ENCODE assay signal across 12 cellular contexts in the genomic region with DNA sequence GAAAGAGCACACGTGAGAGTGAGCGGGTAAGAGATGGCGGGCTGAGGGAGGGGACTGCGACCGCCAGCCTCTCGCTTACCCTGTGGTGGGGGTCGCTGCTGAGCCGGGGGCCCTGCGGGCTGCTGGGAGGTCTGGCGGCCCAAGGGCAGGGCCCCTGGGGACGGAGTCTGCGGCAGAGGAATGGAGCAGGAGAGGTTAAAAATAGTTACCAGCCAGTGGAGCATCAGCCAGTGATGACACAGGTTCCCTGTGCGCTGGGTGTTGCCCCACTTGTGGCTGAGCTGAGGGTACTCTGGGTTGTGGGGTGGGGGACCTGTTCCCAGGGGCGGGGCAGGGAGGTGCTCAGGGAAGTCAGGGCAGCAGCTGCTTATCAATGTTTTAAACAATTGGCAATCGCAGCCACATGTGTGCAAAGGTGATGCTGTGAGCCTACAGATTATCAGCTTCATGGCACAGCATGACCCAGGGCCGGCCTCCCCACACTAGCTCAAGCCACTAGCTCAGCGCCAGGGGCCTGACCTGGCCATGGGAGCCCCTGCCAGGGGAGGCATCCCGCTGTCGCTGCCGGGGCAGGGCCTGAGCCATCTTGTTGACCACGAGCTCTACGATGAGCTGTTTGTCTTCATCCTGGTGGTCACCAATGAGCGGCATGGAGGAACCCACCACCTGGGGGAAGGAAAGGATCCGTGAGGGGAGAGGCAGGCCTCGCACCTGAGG. TPM values are rescaled to one million over a fixed set of nuclear protein-coding genes. Genes with fewer than 3 reads are reported as not detected.
DNase-seq lines count a peak whose midpoint lies in the region; ATAC-seq and TF ChIP-seq lines count a peak whose summit lies in the region.
"Had no signal": no experiment of that assay in that cellular context is flagged by ENCODE, and none has a peak within 500 bp of the region (broad histone marks: within the 10 kb centered on the region; RNA-seq: fewer than 3 reads in every experiment).

No MANE protein-coding gene starts in this region.

- H3K9ac ChIP-seq in HUES48 (ENCODE audit: low read depth, low read length): peak overlapping the region; percentile 39; the same call in 1 of the 2 replicates
- H3K9ac ChIP-seq in mammary epithelial cell (ENCODE audit: insufficient read depth, low read length): no peak overlapping the region
- peak overlapping the region; percentile 47 for H3K9ac ChIP-seq in iPS-15b (ENCODE audit: low read depth, low read length)
- peak overlapping the region in 1 of 3 donors; percentile 62 for H3K9ac ChIP-seq in skeletal muscle tissue (ENCODE audit: low read depth in 1 of 3, low read length in 3 of 3)
- H3K9ac ChIP-seq: parathyroid adenoma had no signal

- H3K4me2 ChIP-seq in mammary epithelial cell (ENCODE audit: insufficient read depth, low read depth, low read length): peak overlapping the region; percentile 71

- H3K79me2 ChIP-seq in mammary epithelial cell (ENCODE audit: insufficient read depth, low read length): no peaks in the 10 kb centered on the region
- H3K79me2 ChIP-seq: parathyroid adenoma had no signal

- H3K27me3 ChIP-seq in HUES48 (ENCODE audit: control insufficient read depth, insufficient read depth, low read length) (no peaks in the 10 kb centered on the region), mammary epithelial cell (ENCODE audit: insufficient read depth, low read length) (no peaks in the 10 kb centered on the region), iPS-15b (ENCODE audit: control insufficient read depth, insufficient read depth, low read length) (no peaks in the 10 kb centered on the region), skeletal muscle tissue (ENCODE audit: control insufficient read depth in 3 of 3, insufficient read depth in 3 of 3, low read length in 3 of 3) (peaks cover 0 to 5% (median 0%) of the 10 kb centered on the region in 3 donors)

- dilution Hi-C loops in mammary epithelial cell (cut with HindIII; ENCODE audit: low sequenced_read_pairs): no loop called here

- H2AFZ ChIP-seq in mammary epithelial cell (ENCODE audit: low read depth, low read length): no peak overlapping the region
- H2AFZ ChIP-seq: parathyroid adenoma had no signal

- H3K4me1 ChIP-seq in HUES48 (ENCODE audit: control insufficient read depth, insufficient read depth, low read length) (peaks cover 10% of the 10 kb centered on the region), mammary epithelial cell (ENCODE audit: insufficient read depth, low read length) (peaks cover 11% of the 10 kb centered on the region), iPS-15b (ENCODE audit: control insufficient read depth, insufficient read depth, low read length) (peaks cover 9% of the 10 kb centered on the region), skeletal muscle tissue (ENCODE audit: control insufficient read depth in 3 of 3, insufficient read depth in 3 of 3, low read length in 3 of 3) (peaks cover 0 to 15% (median 3%) of the 10 kb centered on the region in 3 donors)
- H3K4me1 ChIP-seq: parathyroid adenoma had no signal

- CTCF ChIA-PET in mammary epithelial cell (lab: Charles Lee; ENCODE audit: low non-redundant PET): no interaction called here

- H3K4me3 ChIP-seq in HUES48 (ENCODE audit: low read depth, low read length) (peak overlapping the region; percentile 58), mammary epithelial cell (replicated peaks in 1 of 3; ENCODE audit: insufficient read depth in 1 of 3, low read depth in 2 of 3, low read length in 3 of 3) (no peak overlapping the region), iPS-15b (ENCODE audit: low read depth, low read length) (peak overlapping the region; percentile 22), skeletal muscle tissue (ENCODE audit: low read length in 3 of 3) (peak overlapping the region in 1 of 3 donors; percentile 13)

- TF ChIP-seq CTCF in mammary epithelial cell (conservative IDR thresholded peaks at IDR 0.05 in 1 of 2, IDR thresholded peaks at IDR 0.05 in 1 of 2; ENCODE audit: extremely low read depth in 1 of 2, insufficient read depth in 1 of 2, low read depth in 1 of 2, low read length in 2 of 2): no peak

- H3K27ac ChIP-seq in HUES48 (ENCODE audit: low read depth, low read length) (peak overlapping the region; percentile 89), mammary epithelial cell (ENCODE audit: insufficient read depth, low read depth, low read length) (no peak overlapping the region), skeletal muscle tissue (ENCODE audit: low read depth, low read length) (peak overlapping the region; percentile 44)
- H3K27ac ChIP-seq: parathyroid adenoma had no signal

- no TSS peak for BruUV-seq in mammary epithelial cell (replicated peaks; lab: Mats Ljungman, UMichigan)

- 68% methylated on average over 13 of the region's 25 CpGs for WGBS in mammary epithelial cell (ENCODE audit: low coverage, missing lambda C conversion rate)

- H3K36me3 ChIP-seq in HUES48 (ENCODE audit: control insufficient read depth, insufficient read depth, low read length): peaks cover 19% of the 10 kb centered on the region
- no peaks in the 10 kb centered on the region for H3K36me3 ChIP-seq in mammary epithelial cell (ENCODE audit: insufficient read depth, low read length)
- peaks cover 13% of the 10 kb centered on the region for H3K36me3 ChIP-seq in iPS-15b (ENCODE audit: control insufficient read depth, insufficient read depth, low read length)
- H3K36me3 ChIP-seq in skeletal muscle tissue (ENCODE audit: control insufficient read depth in 3 of 3, insufficient read depth in 3 of 3, low read length in 3 of 3): peaks cover 6 to 14% (median 9%) of the 10 kb centered on the region in 3 donors

- in situ Hi-C loops in mammary epithelial cell (cut with MboI; ENCODE audit: low sequenced_read_pairs in 2 of 2): no loop called here

- peaks cover 33% of the 10 kb centered on the region for H3K9me3 ChIP-seq in HUES48 (ENCODE audit: control insufficient read depth, insufficient read depth, low read length)
- H3K9me3 ChIP-seq in mammary epithelial cell (replicated peaks; ENCODE audit: insufficient read depth, low read length): peaks cover 3% of the 10 kb centered on the region
- H3K9me3 ChIP-seq in iPS-15b (ENCODE audit: control insufficient read depth, insufficient read depth, low read length): no peaks in the 10 kb centered on the region
- peaks cover 0 to 2% (median 0%) of the 10 kb centered on the region in 3 donors for H3K9me3 ChIP-seq in skeletal muscle tissue (ENCODE audit: control insufficient read depth in 3 of 3, low read length in 3 of 3)

- intact Hi-C loops in mammary epithelial cell (cut with micrococcal nuclease): no loop called here

- DNase-seq in mammary epithelial cell (no peak), activated gamma-delta T cell treated with Interleukin-2 at 50 U/mL for 16 hours (no peak)
- DNase-seq: CD8-positive, alpha-beta memory T cell; cortex of kidney; NCI-H2029 had no signal

- no peaks in the 10 kb centered on the region for H4K20me1 ChIP-seq in mammary epithelial cell (ENCODE audit: insufficient read depth, low read length)

- ATAC-seq in HG03196 (IDR thresholded peaks at IDR 0.05; ENCODE audit: unreplicated experiment) (no peak), HG02588 (IDR thresholded peaks at IDR 0.05; ENCODE audit: unreplicated experiment) (no peak), HG03520 (IDR thresholded peaks at IDR 0.05; ENCODE audit: unreplicated experiment) (no peak)

RNA-seq across cellular contexts. Expression of gene TIMP1, which starts 7.5 kb away (rescaled TPM):
- total RNA-seq in mammary epithelial cell: 100 to 1,000 TPM; 170 to 219 TPM
- polyA plus RNA-seq in mammary epithelial cell: 582 TPM
- 755 TPM for polyA minus RNA-seq in mammary epithelial cell
- total RNA-seq in skeletal muscle tissue: 31.8 TPM

RNA-seq across cellular contexts. Expression of gene ARAF, which starts 13.8 kb away (rescaled TPM):
- 10 to 100 TPM; 15.8 to 48.6 TPM for total RNA-seq in mammary epithelial cell
- 36.9 TPM for polyA plus RNA-seq in mammary epithelial cell
- 35.6 TPM for polyA minus RNA-seq in mammary epithelial cell
- 7.3 TPM for total RNA-seq in skeletal muscle tissue

RNA-seq across cellular contexts. Expression of gene SYN1, which starts 44.9 kb away (rescaled TPM):
- total RNA-seq in mammary epithelial cell (under 1 TPM; under 0.01 to 0.45 TPM), skeletal muscle tissue (not detected)
- 0.10 TPM for polyA plus RNA-seq in mammary epithelial cell
- polyA minus RNA-seq in mammary epithelial cell: 0.21 TPM

RNA-seq across cellular contexts. Expression of gene CFP, which starts 55.0 kb away (rescaled TPM):
- under 1 TPM; 0.17 to 0.28 TPM for total RNA-seq in mammary epithelial cell
- polyA plus RNA-seq in mammary epithelial cell: 0.06 TPM
- not detected for polyA minus RNA-seq in mammary epithelial cell
- 3.7 TPM for total RNA-seq in skeletal muscle tissue

Comparison
In these comparisons a context has a peak if more than half of its experiments do, and no peak if none do; other contexts are left out.
1. H3K4me3 ChIP-seq: peak in HUES48 (single experiment) and iPS-15b (single experiment); none in mammary epithelial cell (0 of 3).